1 cellular context compared by ENCODE assay signal in genomic region chr5:172235132-172235780, GRCh38.
TF ChIP-seq lines count a peak whose summit lies in the region.

No MANE protein-coding gene starts in this region.

TF ChIP-seq in HepG2, 621 proteins besides CTCF, POLR2A, EP300 and RAD21 (continued from another document and continues in another):
- TF ChIP-seq ZBTB40 (IDR thresholded peaks at IDR 0.05) (no peak), ZBTB40 (CRISPR knock-in tag; IDR thresholded peaks at IDR 0.05) (no peak), FOXC1 (CRISPR knock-in tag; IDR thresholded peaks at IDR 0.05; ENCODE audit: borderline replicate concordance) (no peak), NCOA2 (CRISPR knock-in tag; IDR thresholded peaks at IDR 0.05) (peak; percentile 35; the same call in 1 of the 2 replicates), ZNF850 (CRISPR knock-in tag; conservative IDR thresholded peaks at IDR 0.05) (no peak), KDM6A (CRISPR knock-in tag; IDR thresholded peaks at IDR 0.05; ENCODE audit: low read depth) (peak; percentile 40; the same call in 1 of the 2 replicates), KMT2B (CRISPR knock-in tag; IDR thresholded peaks at IDR 0.05) (no peak), PAXIP1 (CRISPR knock-in tag; conservative IDR thresholded peaks at IDR 0.05) (peak; percentile 84), ATF7-NPFF (CRISPR knock-in tag; IDR thresholded peaks at IDR 0.05; ENCODE audit: low read depth) (no peak), ZNF337 (CRISPR knock-in tag; IDR thresholded peaks at IDR 0.05; ENCODE audit: borderline replicate concordance, low read depth) (no peak), RARA (CRISPR knock-in tag; IDR thresholded peaks at IDR 0.05) (peak; percentile 27; the same call in 1 of the 2 replicates), AKNA (CRISPR knock-in tag; IDR thresholded peaks at IDR 0.05; ENCODE audit: borderline replicate concordance) (no peak), ZNF276 (CRISPR knock-in tag; IDR thresholded peaks at IDR 0.05; ENCODE audit: low read depth) (no peak), ELF1 (CRISPR knock-in tag; IDR thresholded peaks at IDR 0.05) (peak; percentile 81), ZNF546 (CRISPR knock-in tag; conservative IDR thresholded peaks at IDR 0.05) (no peak), TOPORS (CRISPR knock-in tag; IDR thresholded peaks at IDR 0.05) (no peak), ZKSCAN5 (CRISPR knock-in tag; IDR thresholded peaks at IDR 0.05) (no peak), RORA (CRISPR knock-in tag; IDR thresholded peaks at IDR 0.05) (no peak), ZNF24 (IDR thresholded peaks at IDR 0.05) (0 out of 2 replicates have a peak, but pooled peaks have one; percentile 18), ZNF430 (CRISPR knock-in tag; IDR thresholded peaks at IDR 0.05) (no peak), RXRB (CRISPR knock-in tag; IDR thresholded peaks at IDR 0.05; ENCODE audit: borderline replicate concordance) (peak; percentile 34; the same call in 1 of the 2 replicates), NFIC (IDR thresholded peaks at IDR 0.05; ENCODE audit: low read length) (peak; percentile 44; the same call in 1 of the 2 replicates), CREB1 (IDR thresholded peaks at IDR 0.05) (no peak), CREB1 (CRISPR knock-in tag; IDR thresholded peaks at IDR 0.05) (0 out of 2 replicates have a peak, but pooled peaks have one; percentile 19), ELF3 (CRISPR knock-in tag; IDR thresholded peaks at IDR 0.05) (peak; percentile 100), NR2F1 (CRISPR knock-in tag; IDR thresholded peaks at IDR 0.05) (no peak), DBP (CRISPR knock-in tag; IDR thresholded peaks at IDR 0.05; ENCODE audit: not compliant biosample characterization) (no peak), CREB3 (CRISPR knock-in tag; IDR thresholded peaks at IDR 0.05) (no peak), KMT2A (CRISPR knock-in tag; IDR thresholded peaks at IDR 0.05) (no peak), E2F2 (CRISPR knock-in tag; IDR thresholded peaks at IDR 0.05; ENCODE audit: borderline replicate concordance) (no peak), HDAC2 (CRISPR knock-in tag; IDR thresholded peaks at IDR 0.05) (peak; percentile 66; the same call in 1 of the 2 replicates), FOXA3 (CRISPR knock-in tag; IDR thresholded peaks at IDR 0.05) (peak; percentile 46; the same call in 1 of the 2 replicates), RFXANK (CRISPR knock-in tag; IDR thresholded peaks at IDR 0.05) (no peak), ZNF569 (CRISPR knock-in tag; IDR thresholded peaks at IDR 0.05; ENCODE audit: borderline replicate concordance) (no peak), PPARG (CRISPR knock-in tag; conservative IDR thresholded peaks at IDR 0.05) (peak; percentile 40; the same call in 1 of the 2 replicates), NFKBIZ (CRISPR knock-in tag; IDR thresholded peaks at IDR 0.05) (no peak), ZNF761 (CRISPR knock-in tag; conservative IDR thresholded peaks at IDR 0.05) (no peak), TAF15 (IDR thresholded peaks at IDR 0.05; ENCODE audit: low read depth, low read length, poor library complexity, severe bottlenecking) (no peak)
